Comparison of ENCODE assay signal across 1 cellular context in genomic region chr20:57461726-57462125, GRCh38.
TF ChIP-seq lines count a peak whose summit lies in the region.

No MANE protein-coding gene starts in this region.

TF ChIP-seq in K562, 482 proteins besides CTCF, POLR2A, EP300 and RAD21 (continued from another document):
- TF ChIP-seq REST (CRISPR knock-in tag; IDR thresholded peaks at IDR 0.05; ENCODE audit: low read depth) (no peak), THAP12 (CRISPR knock-in tag; IDR thresholded peaks at IDR 0.05) (no peak), KHSRP (IDR thresholded peaks at IDR 0.05) (no peak), ZNF79 (CRISPR knock-in tag; IDR thresholded peaks at IDR 0.05; ENCODE audit: low read depth) (no peak), TCFL5 (CRISPR knock-in tag; conservative IDR thresholded peaks at IDR 0.05) (no peak), ZNF3 (CRISPR knock-in tag; IDR thresholded peaks at IDR 0.05) (no peak), ETV1 (tag; conservative IDR thresholded peaks at IDR 0.05; ENCODE audit: low read depth) (no peak), ZBTB2 (IDR thresholded peaks at IDR 0.05) (no peak), ZNF280A (IDR thresholded peaks at IDR 0.05; ENCODE audit: low read depth, partially characterized antibody) (no peak), POLR2AphosphoS5 (IDR thresholded peaks at IDR 0.05; ENCODE audit: control insufficient read depth, insufficient read depth, low read depth, low read length) (no peak), HOMEZ (CRISPR knock-in tag; IDR thresholded peaks at IDR 0.05) (no peak), ZNF324 (CRISPR knock-in tag; IDR thresholded peaks at IDR 0.05) (no peak), RREB1 (CRISPR knock-in tag; IDR thresholded peaks at IDR 0.05) (no peak), ZNF408 (CRISPR knock-in tag; IDR thresholded peaks at IDR 0.05; ENCODE audit: low read depth) (no peak), BMI1 (IDR thresholded peaks at IDR 0.05; ENCODE audit: low read length) (no peak), BACH1 (tag; IDR thresholded peaks at IDR 0.05) (no peak)
TF ChIP-seq in K562: peak in this region for 0.
